In genomic region chr15:34338347-34338746, GRCh38 we compare ENCODE assay signal across 9 cellular contexts. TPM values are rescaled to one million over a fixed set of nuclear protein-coding genes. Genes with fewer than 3 reads are reported as not detected.
DNase-seq lines count a peak whose midpoint lies in the region; TF ChIP-seq lines count a peak whose summit lies in the region.
"Had no signal": no experiment of that assay in that cellular context is flagged by ENCODE, and none has a peak within 500 bp of the region (broad histone marks: within the 10 kb centered on the region; RNA-seq: fewer than 3 reads in every experiment).

No MANE protein-coding gene starts in this region.

- H3K4me3 ChIP-seq in astrocyte of the spinal cord (ENCODE audit: low read depth, low read length) (peak overlapping the region; percentile 93), liver (ENCODE audit: low read depth in 1 of 3, low read length in 3 of 3) (peak overlapping the region in 2 of 3 donors; percentile 64 to 80), tibial artery (peak overlapping the region; percentile 76 to 93)

- H3K4me3 Mint-ChIP-seq in activated naive CD4-positive, alpha-beta T cell treated with anti-CD3 and anti-CD28 coated beads, Interleukin-2, amount 10 ng/mL, durations not matched to agents 7 days and 5 days: peak overlapping the region; percentile 69

- H3K36me3 Mint-ChIP-seq in activated naive CD4-positive, alpha-beta T cell treated with anti-CD3 and anti-CD28 coated beads, Interleukin-2, amount 10 ng/mL, durations not matched to agents 7 days and 5 days: peaks cover 27% of the 10 kb centered on the region

- DNase-seq in activated naive CD4-positive, alpha-beta T cell treated with anti-CD3 and anti-CD28 coated beads, Interleukin-2, amount 10 ng/mL, durations not matched to agents 7 days and 5 days: no peak
- DNase-seq in activated naive CD4-positive, alpha-beta T cell treated with anti-CD3 and anti-CD28 coated beads, Interleukin-2, amount 50 U/mL, for 16 hours: no peak
- DNase-seq in astrocyte of the spinal cord (ENCODE audit: low read depth, low spot score): no peak
- no peak for DNase-seq in tibial artery
- no peak for DNase-seq in NCI-H187 treated with DMSO at 0.1 percent for 48 hours (lab: John Stamatoyannopoulos, UW)
- no peak for DNase-seq in NCI-H2171 (lab: John Stamatoyannopoulos, UW)
- no peak for DNase-seq in DMS 273 (lab: John Stamatoyannopoulos, UW; ENCODE audit: unreplicated experiment)

- CTCF ChIA-PET in activated naive CD4-positive, alpha-beta T cell treated with anti-CD3 and anti-CD28 coated beads, Interleukin-2, amount 10 ng/mL, durations not matched to agents 7 days and 5 days (lab: Charles Lee): interaction anchor here (1.9 to 2.2 kb wide), 2 partner anchors 9 to 97 kb away, joined by 10 read pairs; no protein-coding TSS in a partner anchor

- H3K36me3 ChIP-seq in liver (ENCODE audit: control insufficient read depth in 4 of 4, insufficient read depth in 3 of 4, low read depth in 1 of 4, low read length in 3 of 4) (peaks cover 0 to 6% (median 1%) of the 10 kb centered on the region in 4 donors), tibial artery (peaks cover 0 to 7% (median 0%) of the 10 kb centered on the region in 3 donors)

- intact Hi-C loops in tibial artery (cut with DNase I; ENCODE audit: low total_unique reads): no loop called here

- TF ChIP-seq CTCF in astrocyte of the spinal cord (IDR thresholded peaks at IDR 0.05; ENCODE audit: low read depth, low read length) (no peak), liver (IDR thresholded peaks at IDR 0.05; ENCODE audit: low read depth, low read length, missing input control) (no peak), tibial artery (IDR thresholded peaks at IDR 0.05) (no peak)

- peaks cover 58% of the 10 kb centered on the region for H3K4me1 Mint-ChIP-seq in activated naive CD4-positive, alpha-beta T cell treated with anti-CD3 and anti-CD28 coated beads, Interleukin-2, amount 10 ng/mL, durations not matched to agents 7 days and 5 days

- no peaks in the 10 kb centered on the region for H3K9me3 ChIP-seq in liver (ENCODE audit: control insufficient read depth in 4 of 4, low read length in 3 of 4)
- H3K9me3 ChIP-seq in tibial artery: no peaks in the 10 kb centered on the region
- H3K9me3 ChIP-seq: mucosa of descending colon had no signal

- TF ChIP-seq RAD21 in liver (IDR thresholded peaks at IDR 0.05): no peak

- peak overlapping the region; percentile 86 for H3K27ac Mint-ChIP-seq in activated naive CD4-positive, alpha-beta T cell treated with anti-CD3 and anti-CD28 coated beads, Interleukin-2, amount 10 ng/mL, durations not matched to agents 7 days and 5 days

- no peak overlapping the region for H3K27ac ChIP-seq in liver (ENCODE audit: low read depth in 1 of 2, low read length in 2 of 2)
- peak overlapping the region; percentile 82 to 92 for H3K27ac ChIP-seq in tibial artery

- in situ Hi-C loops in astrocyte of the spinal cord (cut with HindIII; ENCODE audit: low sequenced_read_pairs): no loop called here

- no peak overlapping the region for H3K9ac ChIP-seq in liver (ENCODE audit: low read depth in 1 of 2, low read length in 2 of 2)

- no peaks in the 10 kb centered on the region for H3K27me3 ChIP-seq in liver (ENCODE audit: control insufficient read depth in 4 of 4, insufficient read depth in 4 of 4, low read length in 3 of 4)
- H3K27me3 ChIP-seq in tibial artery: no peaks in the 10 kb centered on the region

- H3K4me1 ChIP-seq in liver (ENCODE audit: control insufficient read depth in 4 of 4, insufficient read depth in 4 of 4, low read length in 3 of 4) (peaks cover 0 to 16% (median 10%) of the 10 kb centered on the region in 4 donors), tibial artery (peaks cover 0 to 51% (median 18%) of the 10 kb centered on the region in 4 donors)

- 79% methylated on average over 16 of the region's 16 CpGs for WGBS in liver

- peaks cover 5% of the 10 kb centered on the region for H3K27me3 Mint-ChIP-seq in activated naive CD4-positive, alpha-beta T cell treated with anti-CD3 and anti-CD28 coated beads, Interleukin-2, amount 10 ng/mL, durations not matched to agents 7 days and 5 days

- no peaks in the 10 kb centered on the region for H3K9me3 Mint-ChIP-seq in activated naive CD4-positive, alpha-beta T cell treated with anti-CD3 and anti-CD28 coated beads, Interleukin-2, amount 10 ng/mL, durations not matched to agents 7 days and 5 days

TF ChIP-seq in liver, 16 proteins besides CTCF, POLR2A, EP300 and RAD21:
- TF ChIP-seq JUND (IDR thresholded peaks at IDR 0.05) (no peak), MAX (IDR thresholded peaks at IDR 0.05) (no peak), REST (IDR thresholded peaks at IDR 0.05) (no peak), FOXA1 (IDR thresholded peaks at IDR 0.05) (no peak), HNF4G (IDR thresholded peaks at IDR 0.05) (no peak), SP1 (IDR thresholded peaks at IDR 0.05) (no peak), NR2F2 (IDR thresholded peaks at IDR 0.05) (no peak)

RNA-seq across cellular contexts. Expression of gene SLC12A6, which starts 0.8 kb away (rescaled TPM):
- total RNA-seq in liver: 10 to 100 TPM; 11.8 to 17.8 TPM
- 1 to 10 TPM; 1.9 to 2.4 TPM for polyA plus RNA-seq in liver

RNA-seq across cellular contexts. Expression of gene NOP10, which starts 4.6 kb away (rescaled TPM):
- 100 to 1,000 TPM; 104 to 105 TPM for total RNA-seq in liver
- polyA plus RNA-seq in liver: 100 to 1,000 TPM; 145 to 223 TPM

RNA-seq across cellular contexts. Expression of gene NUTM1, which starts 4.8 kb away (rescaled TPM):
- total RNA-seq in liver: not detected
- polyA plus RNA-seq in liver: not detected
- total RNA-seq: mucosa of descending colon had no signal

RNA-seq across cellular contexts. Expression of gene LPCAT4, which starts 28.6 kb away (rescaled TPM):
- total RNA-seq in liver: 1 to 10 TPM; 1.1 to 1.7 TPM
- 1 to 10 TPM; 2.0 to 2.4 TPM for polyA plus RNA-seq in liver

Comparison
In these comparisons a context has a peak if more than half of its experiments do, and no peak if none do; other contexts are left out.
1. H3K27ac ChIP-seq: peak in tibial artery (2 of 2); none in liver (0 of 2).
2. Peak in every context shown above with its lines, with median percentiles within 50 percentile points of each other: H3K4me3 ChIP-seq.